ENCODE assay signal across 8 cellular contexts in genomic region chrX:113986427-113986826, GRCh38.
"Had no signal": no experiment of that assay in that cellular context is flagged by ENCODE, and none has a peak within 500 bp of the region (broad histone marks: within the 10 kb centered on the region; RNA-seq: fewer than 3 reads in every experiment).

No MANE protein-coding gene starts in this region.

- H3K9me3 Mint-ChIP-seq: IgD-negative memory B cell had no signal

- H3K27ac ChIP-seq: GM23248, HL-60 had no signal

- H3K9ac ChIP-seq: GM23248 had no signal

- DNase-seq: GM23248, H7, HFFc6, KG1 had no signal

- H3K9me3 ChIP-seq: HAP-1 had no signal

- H3K27me3 Mint-ChIP-seq: IgD-negative memory B cell had no signal

- H3K4me3 Mint-ChIP-seq: HFFc6, IgD-negative memory B cell had no signal

- H3K27ac Mint-ChIP-seq: HFFc6, IgD-negative memory B cell had no signal

- H3K36me3 Mint-ChIP-seq: IgD-negative memory B cell had no signal

- H2AFZ ChIP-seq: GM23248 had no signal

- ATAC-seq: HCT116 had no signal

- H3K4me3 ChIP-seq: GM23248, HAP-1 had no signal
